8 cellular contexts compared by ENCODE assay signal in the genomic region with DNA sequence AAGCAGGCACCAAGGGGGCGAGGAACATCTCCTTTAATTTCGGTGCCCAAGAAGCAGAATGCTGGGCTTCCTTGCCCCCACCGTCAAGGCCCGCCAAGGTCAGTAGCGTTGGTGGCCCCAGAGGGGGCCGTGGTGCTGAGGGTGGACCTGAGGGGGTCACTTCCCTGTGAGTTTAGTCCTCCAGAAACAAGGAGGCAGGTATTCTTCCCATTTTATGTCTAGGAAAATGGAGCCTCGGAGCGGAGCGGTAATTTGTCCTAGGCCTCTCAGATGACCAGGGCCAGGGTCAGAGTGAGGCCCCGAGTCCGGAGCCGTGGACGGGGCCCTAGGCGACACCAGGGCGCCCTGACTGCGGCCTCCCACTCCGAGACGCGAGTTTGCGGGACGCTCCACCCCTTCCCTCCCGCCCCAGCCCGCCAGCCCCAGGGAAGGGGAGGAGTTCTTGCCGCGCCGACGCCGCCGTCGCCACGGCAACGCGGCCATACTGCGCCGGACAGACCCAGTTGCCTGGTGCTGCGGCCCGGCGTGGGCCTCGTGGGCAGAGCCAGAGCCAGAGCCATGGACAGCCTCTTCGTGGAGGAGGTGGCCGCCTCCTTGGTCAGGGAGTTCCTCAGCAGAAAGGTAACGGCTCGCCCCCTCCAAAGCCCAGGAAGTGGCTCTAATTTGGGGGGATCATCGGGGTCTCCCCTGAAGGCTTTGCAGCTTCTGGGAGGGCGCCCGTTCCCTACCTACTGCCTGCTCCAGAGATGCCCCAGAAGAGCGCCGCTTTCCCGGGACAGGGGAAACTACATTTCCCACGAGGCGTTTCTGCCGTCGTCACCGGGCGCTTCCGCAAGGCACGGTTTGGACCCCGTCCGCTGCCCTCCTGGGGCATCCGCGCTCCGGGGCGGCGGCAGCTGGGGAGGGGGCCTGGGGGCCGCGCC. TPM values are rescaled to one million over a fixed set of nuclear protein-coding genes. Genes with fewer than 3 reads are reported as not detected.
DNase-seq lines count a peak whose midpoint lies in the region; ATAC-seq, FAIRE-seq and TF ChIP-seq lines count a peak whose summit lies in the region.

A gene (plus strand): TSS at position 482 of the 923 bp plus-strand sequence. CDS start 77 bp downstream, at position 559.

- ATAC-seq in left ventricle myocardium superior = peak; percentile 97

- H3K9me3 ChIP-seq in MG63 = no peaks in the 10 kb centered on the region

- H3K4me1 Mint-ChIP-seq in T-helper 1 cell treated with Interleukin-12 subunit alpha and Interleukin-12 subunit beta and Interleukin-4 antibody, amounts not matched to agents 30 μg/mL and 1 μg/mL, for 36 hours (ENCODE audit: low read depth) = peaks cover 5% of the 10 kb centered on the region
- H3K4me1 Mint-ChIP-seq in progenitor cell of endocrine pancreas (ENCODE audit: low read depth) = peaks cover 5% of the 10 kb centered on the region

- DNase-seq in Daoy (ENCODE audit: low read depth) (peak; percentile 96), H54 (ENCODE audit: insufficient read length, low spot score) (peak; percentile 97), MG63 (peak; percentile 57), amygdala (lab: John Stamatoyannopoulos, UW) (peak in 49 of 56 donors; percentile 7 to 73 (median 53)), left ventricle myocardium superior (peak; percentile 92), progenitor cell of endocrine pancreas (ENCODE audit: low spot score, unreplicated experiment) (peak; percentile 70), ureter (ENCODE audit: low spot score) (peak; percentile 81)

- H3K9me3 Mint-ChIP-seq in T-helper 1 cell treated with Interleukin-12 subunit alpha and Interleukin-12 subunit beta and Interleukin-4 antibody, amounts not matched to agents 30 μg/mL and 1 μg/mL, for 36 hours = no peaks in the 10 kb centered on the region
- no peaks in the 10 kb centered on the region for H3K9me3 Mint-ChIP-seq in progenitor cell of endocrine pancreas (ENCODE audit: low read depth)

- peaks cover 17% of the 10 kb centered on the region for H3K27me3 Mint-ChIP-seq in T-helper 1 cell treated with Interleukin-12 subunit alpha and Interleukin-12 subunit beta and Interleukin-4 antibody, amounts not matched to agents 30 μg/mL and 1 μg/mL, for 36 hours (ENCODE audit: low read depth)
- no peaks in the 10 kb centered on the region for H3K27me3 Mint-ChIP-seq in progenitor cell of endocrine pancreas

- H3K27ac Mint-ChIP-seq in T-helper 1 cell treated with Interleukin-12 subunit alpha and Interleukin-12 subunit beta and Interleukin-4 antibody, amounts not matched to agents 30 μg/mL and 1 μg/mL, for 36 hours = peak within 1 kb of the TSS; percentile 72
- peak within 1 kb of the TSS; percentile 91 for H3K27ac Mint-ChIP-seq in progenitor cell of endocrine pancreas

- peak within 1 kb of the TSS; percentile 55 for H3K4me3 ChIP-seq in MG63

- FAIRE-seq in H54 (lab: Jason Lieb, UNC) = no peak

- H3K36me3 ChIP-seq in MG63 = no peaks in the 10 kb centered on the region

- H3K36me3 Mint-ChIP-seq in T-helper 1 cell treated with Interleukin-12 subunit alpha and Interleukin-12 subunit beta and Interleukin-4 antibody, amounts not matched to agents 30 μg/mL and 1 μg/mL, for 36 hours (ENCODE audit: low read depth) = no peaks in the 10 kb centered on the region
- no peaks in the 10 kb centered on the region for H3K36me3 Mint-ChIP-seq in progenitor cell of endocrine pancreas (ENCODE audit: insufficient read depth)

- peak; percentile 81 for TF ChIP-seq POLR2A in H54 (IDR thresholded peaks at IDR 0.05; ENCODE audit: low read depth, low read length)

- intact Hi-C loops in left ventricle myocardium superior (cut with micrococcal nuclease) = no loop called here

- H3K4me3 Mint-ChIP-seq in T-helper 1 cell treated with Interleukin-12 subunit alpha and Interleukin-12 subunit beta and Interleukin-4 antibody, amounts not matched to agents 30 μg/mL and 1 μg/mL, for 36 hours = peak within 1 kb of the TSS; percentile 89
- peak within 1 kb of the TSS; percentile 85 for H3K4me3 Mint-ChIP-seq in progenitor cell of endocrine pancreas (ENCODE audit: low read depth)

- H3K27me3 ChIP-seq in MG63 = no peaks in the 10 kb centered on the region

- no peak for TF ChIP-seq CTCF in progenitor cell of endocrine pancreas (IDR thresholded peaks at IDR 0.05; ENCODE audit: unreplicated experiment)

RNA-seq across cellular contexts. Expression of the gene that starts here (rescaled TPM):
- total RNA-seq in Daoy (2014; rRNA removed; shearing (Covaris generic)) = 10.3 and 12.1 TPM in 2 replicates
- total RNA-seq in MG63 (2014; rRNA removed; shearing (Covaris generic); ENCODE audit: low replicate concordance) = 1.7 TPM in 1 of 2 replicates, not detected in the other
- total RNA-seq in left ventricle myocardium superior (4.9 TPM), progenitor cell of endocrine pancreas (14.3 and 15.5 TPM in 2 replicates), ureter (16.8 TPM)

Comparison
In these comparisons a context has a peak if more than half of its experiments do, and no peak if none do; other contexts are left out.
1. Peak in every context shown above with its lines: DNase-seq, ATAC-seq and H3K4me3 ChIP-seq.